Comparison of ENCODE assay signal across 1 cellular context in genomic region chr1:26923711-26924110, GRCh38.
TF ChIP-seq lines count a peak whose summit lies in the region.

No MANE protein-coding gene starts in this region.

TF ChIP-seq in HCT116, 20 proteins besides CTCF, POLR2A, EP300 and RAD21:
- TF ChIP-seq TCF7L2 (IDR thresholded peaks at IDR 0.05; ENCODE audit: borderline replicate concordance, extremely low read depth, insufficient read depth, insufficient read length): no peak
- no peak for TF ChIP-seq ELF1 (IDR thresholded peaks at IDR 0.05; ENCODE audit: borderline replicate concordance, low read depth)
- TF ChIP-seq SRF (IDR thresholded peaks at IDR 0.05; ENCODE audit: low read depth): no peak
- no peak for TF ChIP-seq JUND (IDR thresholded peaks at IDR 0.05)
- TF ChIP-seq ZBTB33 (IDR thresholded peaks at IDR 0.05; ENCODE audit: extremely low read depth, insufficient replicate concordance, low read length): no peak
- no peak for TF ChIP-seq EZH2phosphoT487 (IDR thresholded peaks at IDR 0.05; ENCODE audit: borderline replicate concordance)
- TF ChIP-seq, protein P1, sequence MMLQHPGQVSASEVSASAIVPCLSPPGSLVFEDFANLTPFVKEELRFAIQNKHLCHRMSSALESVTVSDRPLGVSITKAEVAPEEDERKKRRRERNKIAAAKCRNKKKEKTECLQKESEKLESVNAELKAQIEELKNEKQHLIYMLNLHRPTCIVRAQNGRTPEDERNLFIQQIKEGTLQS (IDR thresholded peaks at IDR 0.05): no peak
- no peak for TF ChIP-seq YY1 (IDR thresholded peaks at IDR 0.05; ENCODE audit: extremely low read depth, insufficient replicate concordance, low read depth, low read length)
- no peak for TF ChIP-seq FOSL1 (IDR thresholded peaks at IDR 0.05; ENCODE audit: low read depth)
- TF ChIP-seq ZFX (IDR thresholded peaks at IDR 0.05): no peak
- no peak for TF ChIP-seq CBX3 (IDR thresholded peaks at IDR 0.05; ENCODE audit: low read depth)
- TF ChIP-seq SP1 (IDR thresholded peaks at IDR 0.05; ENCODE audit: low read depth): no peak
- no peak for TF ChIP-seq SIN3A (IDR thresholded peaks at IDR 0.05; ENCODE audit: low read depth)
